In genomic region chr22:36387914-36388864, GRCh38 we compare ENCODE assay signal across 8 cellular contexts. TPM values are rescaled to one million over a fixed set of nuclear protein-coding genes. Genes with fewer than 3 reads are reported as not detected.
DNase-seq lines count a peak whose midpoint lies in the region; ATAC-seq and TF ChIP-seq lines count a peak whose summit lies in the region.

Gene MYH9 (minus strand): TSS chr22:36387967. CDS start chr22:36349236, 38,731 bp downstream.

- peak within 1 kb of the TSS; percentile 93 for H3K4me2 ChIP-seq in skeletal muscle satellite cell (ENCODE audit: low read length)

- H3K4me3 ChIP-seq in A673 (ENCODE audit: low read depth, low read length, poor library complexity, severe bottlenecking) (peak within 1 kb of the TSS; percentile 99), breast epithelium (peak within 1 kb of the TSS; percentile 81 to 100 (median 91)), iPS-18a (ENCODE audit: low read length) (peak within 1 kb of the TSS; percentile 66), skeletal muscle satellite cell (ENCODE audit: low read length) (peak within 1 kb of the TSS; percentile 93)

- H3K27me3 ChIP-seq in A673 (replicated peaks; ENCODE audit: insufficient read depth, low read depth, low read length, poor library complexity) (no peaks in the 10 kb centered on the region), breast epithelium (no peaks in the 10 kb centered on the region), iPS-18a (ENCODE audit: control insufficient read depth, insufficient read depth, low read length) (no peaks in the 10 kb centered on the region), skeletal muscle satellite cell (ENCODE audit: control insufficient read depth, insufficient read depth, low read length) (no peaks in the 10 kb centered on the region)

- H3K9ac ChIP-seq in iPS-18a (ENCODE audit: low read length) (peak within 1 kb of the TSS; percentile 61), skeletal muscle satellite cell (ENCODE audit: low read depth, low read length) (peak within 1 kb of the TSS; percentile 95)

- DNase-seq in A673 (ENCODE audit: low spot score), result peak; percentile 100
- DNase-seq in NCI-H2196 treated with DMSO at 0.1 percent for 48 hours (lab: John Stamatoyannopoulos, UW; ENCODE audit: unreplicated experiment), result peak; percentile 83
- peak; percentile 99 to 100 for DNase-seq in breast epithelium (ENCODE audit: low spot score in 2 of 2)

- peak; percentile 95 for TF ChIP-seq POLR2A in breast epithelium (IDR thresholded peaks at IDR 0.05)

- TF ChIP-seq CTCF in A673 (conservative IDR thresholded peaks at IDR 0.05; ENCODE audit: low read depth, low read length) (no peak), VCaP (conservative IDR thresholded peaks at IDR 0.05) (no peak), breast epithelium (IDR thresholded peaks at IDR 0.05) (peak in 1 of 3 donors; percentile 13)

- CTCF ChIA-PET in A673 (lab: Charles Lee), result interaction anchor here (0.7 kb wide), 2 partner anchors 82 to 228 kb away, joined by 3 read pairs; no protein-coding TSS in a partner anchor

- BruUV-seq in A673 (replicated peaks; lab: Mats Ljungman, UMichigan), result TSS peak; percentile 87

- peaks cover 28% of the 10 kb centered on the region for H3K4me1 ChIP-seq in A673 (ENCODE audit: insufficient read depth, low read length, poor library complexity, severe bottlenecking)
- H3K4me1 ChIP-seq in breast epithelium, result peaks cover 0 to 9% of the 10 kb centered on the region in 2 donors
- peaks cover 25% of the 10 kb centered on the region for H3K4me1 ChIP-seq in iPS-18a (ENCODE audit: control insufficient read depth, low read depth, low read length)
- H3K4me1 ChIP-seq in skeletal muscle satellite cell (ENCODE audit: control insufficient read depth, insufficient read depth, low read length), result peaks cover 27% of the 10 kb centered on the region

- intact Hi-C loops in A673 (cut with micrococcal nuclease; ENCODE audit: unreplicated experiment) (loop anchor here (5.0 kb wide), 1 partner anchor 69 kb away; no protein-coding TSS in a partner anchor), breast epithelium (cut with DNase I; ENCODE audit: low total_unique reads) (no loop called here)

- H3K9me3 ChIP-seq in A673 (ENCODE audit: low read depth, low read length, poor library complexity, severe bottlenecking), result no peaks in the 10 kb centered on the region
- H3K9me3 ChIP-seq in breast epithelium, result no peaks in the 10 kb centered on the region
- no peaks in the 10 kb centered on the region for H3K9me3 ChIP-seq in iPS-18a (ENCODE audit: control insufficient read depth, low read depth, low read length)
- H3K9me3 ChIP-seq in skeletal muscle satellite cell (replicated peaks; ENCODE audit: low read length), result no peaks in the 10 kb centered on the region

- POLR2A ChIA-PET in A673 (lab: Charles Lee; ENCODE audit: low non-redundant PET), result interaction anchor here (0.6 to 1.3 kb wide), 3 partner anchors 27 to 57 kb away, joined by 4 to 10 read pairs (median 5); no protein-coding TSS in a partner anchor

- H3K36me3 ChIP-seq in A673 (ENCODE audit: insufficient read depth, low read length, poor library complexity, severe bottlenecking) (no peaks in the 10 kb centered on the region), breast epithelium (no peaks in the 10 kb centered on the region), iPS-18a (ENCODE audit: control insufficient read depth, low read depth, low read length) (no peaks in the 10 kb centered on the region), skeletal muscle satellite cell (ENCODE audit: insufficient read depth, low read length) (peaks cover 28% of the 10 kb centered on the region)

- peak within 1 kb of the TSS; percentile 91 for H3K27ac ChIP-seq in A673 (ENCODE audit: low read depth, low read length, poor library complexity, severe bottlenecking)
- peak within 1 kb of the TSS; percentile 92 for H3K27ac ChIP-seq in VCaP
- peak within 1 kb of the TSS; percentile 96 to 99 for H3K27ac ChIP-seq in breast epithelium
- no peak within 1 kb of the TSS for H3K27ac ChIP-seq in iPS-18a (ENCODE audit: low read length)

- ATAC-seq in GM18868 (IDR thresholded peaks at IDR 0.05; ENCODE audit: unreplicated experiment) (peak; percentile 70), HG03108 (IDR thresholded peaks at IDR 0.05; ENCODE audit: unreplicated experiment) (peak; percentile 62)

RNA-seq across cellular contexts. Expression of gene MYH9, which starts in this region (rescaled TPM):
- 290 and 323 TPM in 2 replicates for total RNA-seq in A673 (2021)
- 100 to 1,000 TPM; 169 to 392 (median 268) TPM for total RNA-seq in breast epithelium
- total RNA-seq in skeletal muscle satellite cell (2012; rRNA removed), result 248 and 329 TPM in 2 replicates
